19 cellular contexts compared by ENCODE assay signal in the genomic region with DNA sequence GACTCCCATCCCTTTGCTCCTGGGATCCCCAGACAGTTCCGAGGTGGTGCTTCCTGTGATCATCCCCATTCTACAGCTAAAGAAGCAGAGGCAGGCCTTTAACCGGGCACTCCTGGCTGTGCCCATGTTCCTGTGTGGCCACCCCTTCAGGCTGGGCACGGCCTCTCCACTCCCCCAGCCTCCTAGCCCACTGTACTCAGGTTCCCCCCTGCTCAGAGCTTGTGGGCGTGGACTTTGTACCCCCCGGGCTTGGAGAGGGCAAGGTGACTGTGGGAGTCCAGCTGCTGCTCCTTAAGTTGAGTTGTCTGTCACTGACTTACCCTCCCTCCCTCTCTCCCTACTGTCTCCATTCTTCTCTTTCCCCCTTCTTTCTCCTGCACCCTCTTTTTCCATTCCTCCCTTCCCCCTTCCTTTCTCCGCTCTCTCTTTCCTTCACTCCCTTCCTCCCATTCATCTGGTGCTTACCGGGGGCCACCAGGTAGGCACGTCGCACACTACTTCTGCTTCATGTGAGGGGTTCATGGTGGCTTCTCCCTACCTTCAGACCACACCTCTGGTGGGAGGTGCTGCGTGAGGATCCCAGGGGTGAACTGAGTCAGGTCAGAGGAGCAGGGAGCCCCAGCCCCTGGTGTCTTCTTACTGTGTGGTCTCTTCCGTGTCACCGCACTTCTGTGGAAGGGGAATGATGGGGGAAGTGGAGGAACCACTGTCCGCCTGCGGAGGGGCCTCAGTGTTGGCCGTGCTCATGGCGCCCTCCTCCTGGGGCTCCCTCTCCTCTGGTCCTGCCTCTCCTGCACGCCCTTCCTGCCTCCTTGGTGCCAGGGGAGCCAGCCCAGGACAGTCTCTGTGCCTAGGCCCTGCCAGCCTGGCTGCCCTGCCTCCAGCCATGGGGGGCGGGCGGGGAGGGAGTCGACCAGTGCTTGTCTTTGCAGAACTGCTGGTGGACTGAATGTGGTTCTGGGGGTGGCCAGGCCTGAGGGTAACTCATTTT. TPM values are rescaled to one million over a fixed set of nuclear protein-coding genes. Genes with fewer than 3 reads are reported as not detected.
DNase-seq lines count a peak whose midpoint lies in the region; ATAC-seq, FAIRE-seq and TF ChIP-seq lines count a peak whose summit lies in the region.
"Had no signal": no experiment of that assay in that cellular context is flagged by ENCODE, and none has a peak within 500 bp of the region (broad histone marks: within the 10 kb centered on the region; RNA-seq: fewer than 3 reads in every experiment).

No MANE protein-coding gene starts in this region.

- no peak overlapping the region for H3K4me3 ChIP-seq in left ventricle myocardium inferior
- H3K4me3 ChIP-seq in endothelial cell of umbilical vein (replicated peaks in 1 of 3; ENCODE audit: insufficient read depth in 1 of 3, low read depth in 1 of 3, low read length in 3 of 3) = no peak overlapping the region
- peak overlapping the region in 1 of 2 experiments; percentile 4 for H3K4me3 ChIP-seq in neutrophil (ENCODE audit: low read depth in 1 of 2, low read length in 1 of 2)
- H3K4me3 ChIP-seq: GM12878, lung, skin epidermis had no signal

- POLR2A ChIA-PET in endothelial cell of umbilical vein (lab: Charles Lee) = interaction anchor here (0.6 to 0.7 kb wide), 2 partner anchors 15 to 497 kb away, joined by 3 to 4 read pairs; no protein-coding TSS in a partner anchor

- peak overlapping the region; percentile 37 for H3K4me2 ChIP-seq in endothelial cell of umbilical vein (ENCODE audit: insufficient read depth, low read length)

- H3K79me2 ChIP-seq in endothelial cell of umbilical vein (ENCODE audit: control insufficient read depth, insufficient read depth, low read length) = peaks cover 63% of the 10 kb centered on the region

- H4K20me1 ChIP-seq in endothelial cell of umbilical vein (replicated peaks; ENCODE audit: control insufficient read depth, extremely low read depth, insufficient read depth, low read length) = no peaks in the 10 kb centered on the region

- H3K27me3 ChIP-seq in left ventricle myocardium inferior (ENCODE audit: low read depth) (no peaks in the 10 kb centered on the region), endothelial cell of umbilical vein (ENCODE audit: control insufficient read depth in 2 of 2, insufficient read depth in 2 of 2, low read length in 2 of 2) (no peaks in the 10 kb centered on the region), neutrophil (no peaks in the 10 kb centered on the region)
- H3K27me3 ChIP-seq: foreskin keratinocyte had no signal

- FAIRE-seq in endothelial cell of umbilical vein (lab: Jason Lieb, UNC) = no peak
- FAIRE-seq: GM12878 had no signal

- H3K9ac ChIP-seq in endothelial cell of umbilical vein (replicated peaks; ENCODE audit: extremely low read depth, insufficient read depth, low read length) = no peak overlapping the region

- no peak for TF ChIP-seq POLR2A in endothelial cell of umbilical vein (IDR thresholded peaks at IDR 0.05; ENCODE audit: low read depth, low read length)

- H2AFZ ChIP-seq in endothelial cell of umbilical vein (ENCODE audit: low read depth, low read length) = no peak overlapping the region

- DNase-seq in left ventricle myocardium inferior (peak; percentile 11), Right ventricle myocardium superior (no peak), endothelial cell of umbilical vein (ENCODE audit: low read depth, low spot score) (no peak), omental fat pad (ENCODE audit: low spot score) (no peak), NCI-H1092 (lab: John Stamatoyannopoulos, UW) (no peak), NK-92 (lab: John Stamatoyannopoulos, UW; ENCODE audit: unreplicated experiment) (no peak)
- DNase-seq: ACHN; COR-L47; foreskin keratinocyte; H7; NCI-H1048; NCI-H2171 treated with DMSO at 0.1 percent for 48 hours; stimulated activated naive CD8-positive, alpha-beta T cell treated with anti-CD3 and anti-CD28 coated beads, Interleukin-15, amount 100 ng/mL, for 72 hours; WERI-Rb-1 had no signal

- H3K36me3 ChIP-seq in left ventricle myocardium inferior = peaks cover 3% of the 10 kb centered on the region
- H3K36me3 ChIP-seq in endothelial cell of umbilical vein (ENCODE audit: control insufficient read depth in 2 of 2, extremely low read depth in 1 of 2, insufficient read depth in 2 of 2, low read length in 2 of 2) = no peaks in the 10 kb centered on the region
- H3K36me3 ChIP-seq in neutrophil = peaks cover 13% of the 10 kb centered on the region
- H3K36me3 ChIP-seq: WERI-Rb-1 had no signal

- ATAC-seq in Right ventricle myocardium superior (ENCODE audit: poor library complexity) = no peak
- no peak for ATAC-seq in omental fat pad (ENCODE audit: low FRiP score)
- no peak for ATAC-seq in GM19463 (IDR thresholded peaks at IDR 0.05; ENCODE audit: unreplicated experiment)
- ATAC-seq: foreskin keratinocyte; GM12878; stimulated activated naive CD8-positive, alpha-beta T cell treated with anti-CD3 and anti-CD28 coated beads, Interleukin-15, amount 100 ng/mL, for 72 hours had no signal

- no peaks in the 10 kb centered on the region for H3K9me1 ChIP-seq in endothelial cell of umbilical vein (replicated peaks; ENCODE audit: control insufficient read depth, extremely low read depth, insufficient read depth, low read length)

- peak overlapping the region; percentile 6 for H3K27ac ChIP-seq in left ventricle myocardium inferior (replicated peaks)
- H3K27ac ChIP-seq in endothelial cell of umbilical vein (ENCODE audit: insufficient read depth, low read depth, low read length) = peak overlapping the region; percentile 61
- H3K27ac ChIP-seq in neutrophil = peak overlapping the region; percentile 97
- H3K27ac ChIP-seq: foreskin keratinocyte, WERI-Rb-1 had no signal

- H3K9me3 ChIP-seq in left ventricle myocardium inferior (replicated peaks) (no peaks in the 10 kb centered on the region), endothelial cell of umbilical vein (replicated peaks; ENCODE audit: control insufficient read depth, insufficient read depth, low read length) (no peaks in the 10 kb centered on the region), neutrophil (no peaks in the 10 kb centered on the region)

- CTCF ChIA-PET in endothelial cell of umbilical vein (lab: Charles Lee) = interaction anchor here (1.0 to 2.2 kb wide), 11 partner anchors 7 to 109 kb away, joined by 3 to 17 read pairs (median 5); no protein-coding TSS in a partner anchor

- dilution Hi-C loops in endothelial cell of umbilical vein (cut with MboI; ENCODE audit: extremely low pct_ligation_motif_present, low sequenced_read_pairs) = loop anchor here (25.0 kb wide), 1 partner anchor 112 kb away; no protein-coding TSS in a partner anchor

- no TSS peak for BruUV-seq in endothelial cell of umbilical vein (replicated peaks; lab: Mats Ljungman, UMichigan)

- intact Hi-C loops in left ventricle myocardium inferior (cut with micrococcal nuclease) = no loop called here
- intact Hi-C loops in Right ventricle myocardium superior (cut with DNase I) = no loop called here
- intact Hi-C loops in endothelial cell of umbilical vein (cut with micrococcal nuclease) = loop anchor here (1.0 to 2.0 kb wide), 4 partner anchors 18 to 43 kb away; no protein-coding TSS in a partner anchor

- TF ChIP-seq CTCF in left ventricle myocardium inferior (IDR thresholded peaks at IDR 0.05; ENCODE audit: borderline replicate concordance) (no peak), endothelial cell of umbilical vein (IDR thresholded peaks at IDR 0.05; ENCODE audit: extremely low read depth in 1 of 2, insufficient read depth in 1 of 2, low read depth in 1 of 2, low read length in 2 of 2) (no peak), neutrophil (IDR thresholded peaks at IDR 0.05) (no peak), omental fat pad (IDR thresholded peaks at IDR 0.05) (no peak)

- H3K4me1 ChIP-seq in left ventricle myocardium inferior (peaks cover 77% of the 10 kb centered on the region), endothelial cell of umbilical vein (ENCODE audit: control insufficient read depth, extremely low read depth, insufficient read depth, low read length) (peaks cover 49% of the 10 kb centered on the region), neutrophil (ENCODE audit: control insufficient read depth in 1 of 2, insufficient read depth in 1 of 2, low read depth in 1 of 2, low read length in 1 of 2) (peaks cover 99 to 100% of the 10 kb centered on the region in 2 experiments)
- H3K4me1 ChIP-seq: foreskin keratinocyte had no signal

TF ChIP-seq in endothelial cell of umbilical vein, 7 proteins besides CTCF, POLR2A, EP300 and RAD21:
- no peak for TF ChIP-seq GATA2 (IDR thresholded peaks at IDR 0.05; ENCODE audit: insufficient read depth, insufficient read length, low read depth, low read length)
- no peak for TF ChIP-seq JUN (IDR thresholded peaks at IDR 0.05; ENCODE audit: borderline replicate concordance, insufficient read depth, insufficient read length, low read depth)
- no peak for TF ChIP-seq POLR2AphosphoS5 (IDR thresholded peaks at IDR 0.05; ENCODE audit: insufficient read depth, low read depth, low read length)
- TF ChIP-seq EZH2 (IDR thresholded peaks at IDR 0.05; ENCODE audit: borderline replicate concordance, low read depth, low read length, severe bottlenecking) = no peak
- no peak for TF ChIP-seq MYC (IDR thresholded peaks at IDR 0.05; ENCODE audit: low read depth, low read length)
- TF ChIP-seq, protein P1, sequence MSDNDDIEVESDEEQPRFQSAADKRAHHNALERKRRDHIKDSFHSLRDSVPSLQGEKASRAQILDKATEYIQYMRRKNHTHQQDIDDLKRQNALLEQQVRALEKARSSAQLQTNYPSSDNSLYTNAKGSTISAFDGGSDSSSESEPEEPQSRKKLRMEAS (IDR thresholded peaks at IDR 0.05; ENCODE audit: insufficient read depth, insufficient read length) = no peak
- TF ChIP-seq FOS (IDR thresholded peaks at IDR 0.05; ENCODE audit: borderline replicate concordance, insufficient read depth, low read length) = no peak
TF ChIP-seq in endothelial cell of umbilical vein: peak in this region for 0.

RNA-seq across cellular contexts. Expression of a gene that starts 29.7 kb away (rescaled TPM):
- total RNA-seq in left ventricle myocardium inferior = 11.2 TPM
- total RNA-seq in Right ventricle myocardium superior = 11.1 TPM
- total RNA-seq in endothelial cell of umbilical vein = 82.4 and 101 TPM in 2 replicates
- 23.6 and 29.0 TPM in 2 replicates for polyA plus RNA-seq in endothelial cell of umbilical vein
- polyA plus RNA-seq in endothelial cell of umbilical vein (2011; cell fraction: cytosol; rRNA removed) = 31.1 and 32.0 TPM in 2 replicates
- 55.1 and 76.2 TPM in 2 replicates for polyA plus RNA-seq in endothelial cell of umbilical vein (2011; cell fraction: nucleus; rRNA removed)
- polyA plus RNA-seq in endothelial cell of umbilical vein (2012) = 43.0 and 55.4 TPM in 2 replicates
- polyA minus RNA-seq in endothelial cell of umbilical vein = 81.6 and 92.9 TPM in 2 replicates
- 15.4 TPM for polyA minus RNA-seq in endothelial cell of umbilical vein (2011; cell fraction: cytosol; rRNA and poly(A)+ RNA removed)
- 99.8 and 106 TPM in 2 replicates for polyA minus RNA-seq in endothelial cell of umbilical vein (2011; cell fraction: nucleus; rRNA and poly(A)+ RNA removed)
- 10 to 100 TPM; 15.8 to 52.8 (median 32.0) TPM for total RNA-seq in omental fat pad

Comparison
In these comparisons a context has a peak if more than half of its experiments do, and no peak if none do; other contexts are left out.
1. H3K27ac ChIP-seq: peak in every context shown above with its lines; median percentile 97 in neutrophil; 61 in endothelial cell of umbilical vein; 6 in left ventricle myocardium inferior.